In the genomic region with DNA sequence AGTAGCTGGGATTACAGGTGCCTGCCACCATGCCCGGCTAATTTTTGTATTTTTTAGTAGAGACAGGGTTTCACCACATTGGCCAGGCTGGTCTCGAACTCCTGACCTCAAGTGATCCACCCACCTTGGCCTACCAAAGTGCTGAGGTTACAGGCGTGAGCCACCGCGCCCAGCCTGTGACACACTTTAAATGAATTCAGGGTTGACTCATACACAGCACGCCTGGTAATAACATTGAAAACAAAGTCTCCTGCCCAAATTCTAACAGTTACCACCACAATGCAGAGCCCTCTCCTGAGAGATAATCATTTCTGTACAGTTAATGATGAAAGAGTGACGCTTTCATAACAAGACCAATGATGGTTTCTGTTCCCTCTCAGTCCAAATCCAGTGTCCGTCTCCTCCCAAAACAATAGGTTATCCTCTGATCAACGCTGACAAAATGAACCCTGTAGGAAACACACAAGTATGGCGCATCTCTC, we compare ENCODE assay signal across 1 cellular context.
TF ChIP-seq lines count a peak whose summit lies in the region.

No MANE protein-coding gene starts in this region.

TF ChIP-seq in GM12878, 131 proteins besides CTCF, POLR2A, EP300 and RAD21:
- TF ChIP-seq ZNF217 (IDR thresholded peaks at IDR 0.05) (peak; percentile 66; the same call in 1 of the 2 replicates), JUNB (IDR thresholded peaks at IDR 0.05) (peak; percentile 63), BCL11A (IDR thresholded peaks at IDR 0.05; ENCODE audit: low read depth, low read length) (0 out of 2 replicates have a peak, but pooled peaks have one; percentile 22), BACH1 (IDR thresholded peaks at IDR 0.05; ENCODE audit: borderline replicate concordance) (peak; percentile 57; the same call in 1 of the 2 replicates), EED (IDR thresholded peaks at IDR 0.05; ENCODE audit: low read depth) (peak; percentile 58; the same call in 1 of the 2 replicates), IKZF1 (conservative IDR thresholded peaks at IDR 0.05) (peak; percentile 53), SPI1 (IDR thresholded peaks at IDR 0.05; ENCODE audit: borderline replicate concordance, insufficient read depth, low read depth, low read length) (peak; percentile 78; the same call in 1 of the 2 replicates), NR2F1 (conservative IDR thresholded peaks at IDR 0.05) (peak; percentile 68), CREB1 (IDR thresholded peaks at IDR 0.05; ENCODE audit: low read depth) (peak; percentile 85), RUNX3 (IDR thresholded peaks at IDR 0.05; ENCODE audit: low read length) (peak; percentile 59), CBFB (IDR thresholded peaks at IDR 0.05; ENCODE audit: low read depth) (0 out of 2 replicates have a peak, but pooled peaks have one; percentile 35), TBL1XR1 (IDR thresholded peaks at IDR 0.05; ENCODE audit: low read depth, low read length) (peak; percentile 21; the same call in 1 of the 2 replicates), YY1 (IDR thresholded peaks at IDR 0.05; ENCODE audit: low read depth, low read length) (peak; percentile 15; the same call in 1 of the 2 replicates), IRF4 (IDR thresholded peaks at IDR 0.05; ENCODE audit: low read depth, low read length) (peak; percentile 57; the same call in 1 of the 2 replicates), MTA2 (IDR thresholded peaks at IDR 0.05; ENCODE audit: low read depth) (peak; percentile 81), NFIC (IDR thresholded peaks at IDR 0.05; ENCODE audit: low read depth, low read length) (peak; percentile 64; the same call in 1 of the 2 replicates), BHLHE40 (IDR thresholded peaks at IDR 0.05; ENCODE audit: borderline replicate concordance in 1 of 2, low read depth in 2 of 2, low read length in 1 of 2) (peak; percentile 71 to 94; a peak in 3 of 4 replicates), NBN (IDR thresholded peaks at IDR 0.05) (peak; percentile 63; the same call in 1 of the 2 replicates), IKZF2 (IDR thresholded peaks at IDR 0.05) (peak; percentile 61 to 73; a peak in 3 of 4 replicates), ATF7 (IDR thresholded peaks at IDR 0.05; ENCODE audit: low read depth) (peak; percentile 77), CREM (IDR thresholded peaks at IDR 0.05; ENCODE audit: low read depth) (0 out of 2 replicates have a peak, but pooled peaks have one; percentile 36), PAX5 (IDR thresholded peaks at IDR 0.05; ENCODE audit: borderline replicate concordance, low read depth, low read length) (0 out of 2 replicates have a peak, but pooled peaks have one; percentile 17), ZNF207 (IDR thresholded peaks at IDR 0.05; ENCODE audit: borderline replicate concordance) (peak; percentile 46; the same call in 1 of the 2 replicates)
- TF ChIP-seq, protein P1, sequence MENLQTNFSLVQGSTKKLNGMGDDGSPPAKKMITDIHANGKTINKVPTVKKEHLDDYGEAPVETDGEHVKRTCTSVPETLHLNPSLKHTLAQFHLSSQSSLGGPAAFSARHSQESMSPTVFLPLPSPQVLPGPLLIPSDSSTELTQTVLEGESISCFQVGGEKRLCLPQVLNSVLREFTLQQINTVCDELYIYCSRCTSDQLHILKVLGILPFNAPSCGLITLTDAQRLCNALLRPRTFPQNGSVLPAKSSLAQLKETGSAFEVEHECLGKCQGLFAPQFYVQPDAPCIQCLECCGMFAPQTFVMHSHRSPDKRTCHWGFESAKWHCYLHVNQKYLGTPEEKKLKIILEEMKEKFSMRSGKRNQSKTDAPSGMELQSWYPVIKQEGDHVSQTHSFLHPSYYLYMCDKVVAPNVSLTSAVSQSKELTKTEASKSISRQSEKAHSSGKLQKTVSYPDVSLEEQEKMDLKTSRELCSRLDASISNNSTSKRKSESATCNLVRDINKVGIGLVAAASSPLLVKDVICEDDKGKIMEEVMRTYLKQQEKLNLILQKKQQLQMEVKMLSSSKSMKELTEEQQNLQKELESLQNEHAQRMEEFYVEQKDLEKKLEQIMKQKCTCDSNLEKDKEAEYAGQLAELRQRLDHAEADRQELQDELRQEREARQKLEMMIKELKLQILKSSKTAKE (IDR thresholded peaks at IDR 0.05; ENCODE audit: low read depth, poor library complexity, severe bottlenecking) = peak; percentile 71
- TF ChIP-seq, protein P2, sequence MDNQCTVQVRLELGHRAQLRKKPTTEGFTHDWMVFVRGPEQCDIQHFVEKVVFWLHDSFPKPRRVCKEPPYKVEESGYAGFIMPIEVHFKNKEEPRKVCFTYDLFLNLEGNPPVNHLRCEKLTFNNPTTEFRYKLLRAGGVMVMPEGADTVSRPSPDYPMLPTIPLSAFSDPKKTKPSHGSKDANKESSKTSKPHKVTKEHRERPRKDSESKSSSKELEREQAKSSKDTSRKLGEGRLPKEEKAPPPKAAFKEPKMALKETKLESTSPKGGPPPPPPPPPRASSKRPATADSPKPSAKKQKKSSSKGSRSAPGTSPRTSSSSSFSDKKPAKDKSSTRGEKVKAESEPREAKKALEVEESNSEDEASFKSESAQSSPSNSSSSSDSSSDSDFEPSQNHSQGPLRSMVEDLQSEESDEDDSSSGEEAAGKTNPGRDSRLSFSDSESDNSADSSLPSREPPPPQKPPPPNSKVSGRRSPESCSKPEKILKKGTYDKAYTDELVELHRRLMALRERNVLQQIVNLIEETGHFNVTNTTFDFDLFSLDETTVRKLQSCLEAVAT (IDR thresholded peaks at IDR 0.05) = 0 out of 2 replicates have a peak, but pooled peaks have one; percentile 60
- TF ChIP-seq, protein P3, sequence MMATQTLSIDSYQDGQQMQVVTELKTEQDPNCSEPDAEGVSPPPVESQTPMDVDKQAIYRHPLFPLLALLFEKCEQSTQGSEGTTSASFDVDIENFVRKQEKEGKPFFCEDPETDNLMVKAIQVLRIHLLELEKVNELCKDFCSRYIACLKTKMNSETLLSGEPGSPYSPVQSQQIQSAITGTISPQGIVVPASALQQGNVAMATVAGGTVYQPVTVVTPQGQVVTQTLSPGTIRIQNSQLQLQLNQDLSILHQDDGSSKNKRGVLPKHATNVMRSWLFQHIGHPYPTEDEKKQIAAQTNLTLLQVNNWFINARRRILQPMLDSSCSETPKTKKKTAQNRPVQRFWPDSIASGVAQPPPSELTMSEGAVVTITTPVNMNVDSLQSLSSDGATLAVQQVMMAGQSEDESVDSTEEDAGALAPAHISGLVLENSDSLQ (IDR thresholded peaks at IDR 0.05) = peak; percentile 55; the same call in 1 of the 2 replicates
TF ChIP-seq in GM12878: peak in this region for 26; not testable (repeated sequence) for 105.
